Comparison of ENCODE assay signal across 8 cellular contexts in genomic region chr19:47210689-47211316, GRCh38. TPM values are rescaled to one million over a fixed set of nuclear protein-coding genes. Genes with fewer than 3 reads are reported as not detected.
DNase-seq lines count a peak whose midpoint lies in the region; ATAC-seq and TF ChIP-seq lines count a peak whose summit lies in the region.

No MANE protein-coding gene starts in this region.

- H3K4me3 ChIP-seq in CD8-positive, alpha-beta memory T cell (ENCODE audit: low read length): no peak overlapping the region
- no peak overlapping the region for H3K4me3 ChIP-seq in esophagus squamous epithelium

- no peaks in the 10 kb centered on the region for H3K27me3 Mint-ChIP-seq in CD8-positive, alpha-beta memory T cell
- H3K27me3 Mint-ChIP-seq in nephron (ENCODE audit: low read depth): peaks cover 3% of the 10 kb centered on the region

- no peaks in the 10 kb centered on the region for H3K27me3 ChIP-seq in CD8-positive, alpha-beta memory T cell (ENCODE audit: insufficient read depth, low read length, poor library complexity, severe bottlenecking)
- H3K27me3 ChIP-seq in esophagus squamous epithelium: no peaks in the 10 kb centered on the region

- H3K36me3 Mint-ChIP-seq in CD8-positive, alpha-beta memory T cell: peaks cover 0 to 48% (median 8%) of the 10 kb centered on the region in 3 donors
- peaks cover 40% of the 10 kb centered on the region for H3K36me3 Mint-ChIP-seq in nephron (ENCODE audit: low read depth)

- TF ChIP-seq CTCF in esophagus squamous epithelium (IDR thresholded peaks at IDR 0.05) (peak; percentile 85 to 89 (median 88)), nephron (IDR thresholded peaks at IDR 0.05; ENCODE audit: unreplicated experiment in 3 of 3) (peak; percentile 70 to 88 (median 75))

- no peak overlapping the region for H3K4me3 Mint-ChIP-seq in CD8-positive, alpha-beta memory T cell
- H3K4me3 Mint-ChIP-seq in nephron: no peak overlapping the region

- no peaks in the 10 kb centered on the region for H3K9me3 ChIP-seq in CD8-positive, alpha-beta memory T cell (ENCODE audit: low read length)
- H3K9me3 ChIP-seq in esophagus squamous epithelium: no peaks in the 10 kb centered on the region

- TF ChIP-seq POLR2A in esophagus squamous epithelium (IDR thresholded peaks at IDR 0.05): no peak

- peaks cover 15% of the 10 kb centered on the region for H3K36me3 ChIP-seq in CD8-positive, alpha-beta memory T cell (ENCODE audit: insufficient read depth, low read length)
- H3K36me3 ChIP-seq in esophagus squamous epithelium: peaks cover 0 to 47% (median 6%) of the 10 kb centered on the region in 3 donors

- peak; percentile 66 to 83 (median 73) for DNase-seq in CD8-positive, alpha-beta memory T cell
- DNase-seq in HT-29 (ENCODE audit: low spot score) (peak; percentile 98), OCI-M2 (lab: John Stamatoyannopoulos, UW; ENCODE audit: unreplicated experiment) (peak; percentile 83), activated T-cell treated with anti-CD3 and anti-CD28 coated beads for 48 hours (ENCODE audit: low read depth) (peak; percentile 63), esophagus squamous epithelium (lab: John Stamatoyannopoulos, UW) (no peak), stromal cell of bone marrow (ENCODE audit: low read depth) (peak; percentile 67)

- H3K27ac ChIP-seq in CD8-positive, alpha-beta memory T cell (ENCODE audit: low read depth, low read length): peak overlapping the region; percentile 53
- H3K27ac ChIP-seq in esophagus squamous epithelium: peak overlapping the region in 3 of 4 donors; percentile 54 to 59 (median 54)

- POLR2A ChIA-PET in CD8-positive, alpha-beta memory T cell (lab: Charles Lee): interaction anchor here (0.5 to 2.6 kb wide), 17 partner anchors 13 to 1236 kb away, joined by 3 to 40 read pairs (median 3); partner anchors contain the start of genes CCDC9 and ZC3H4

- H3K4me1 Mint-ChIP-seq in CD8-positive, alpha-beta memory T cell: peaks cover 6 to 9% (median 6%) of the 10 kb centered on the region in 3 donors
- H3K4me1 Mint-ChIP-seq in nephron: peaks cover 39% of the 10 kb centered on the region

- no peak for ATAC-seq in HG02885 (IDR thresholded peaks at IDR 0.05; ENCODE audit: poor library complexity, unreplicated experiment)

- CTCF ChIA-PET in CD8-positive, alpha-beta memory T cell (lab: Charles Lee): interaction anchor here (0.6 to 15.2 kb wide), 33 partner anchors 8 to 198 kb away, joined by 3 to 334 read pairs (median 6); partner anchors contain the start of genes CCDC9, INAFM1, SAE1 and ZC3H4

- peaks cover 11% of the 10 kb centered on the region for H3K4me1 ChIP-seq in CD8-positive, alpha-beta memory T cell (ENCODE audit: insufficient read depth, low read length)
- peaks cover 0 to 10% (median 5%) of the 10 kb centered on the region in 3 donors for H3K4me1 ChIP-seq in esophagus squamous epithelium

- intact Hi-C loops in esophagus squamous epithelium (cut with DNase I): no loop called here

- peak overlapping the region in 7 of 8 donors; percentile 20 to 82 (median 55) for H3K27ac Mint-ChIP-seq in CD8-positive, alpha-beta memory T cell
- peak overlapping the region; percentile 73 to 87 (median 83) for H3K27ac Mint-ChIP-seq in nephron

- WGBS in esophagus squamous epithelium, 2 donors: 19 to 29% methylated on average over 17 to 19 of the region's 19 CpGs

- H3K9me3 Mint-ChIP-seq in CD8-positive, alpha-beta memory T cell: no peaks in the 10 kb centered on the region
- no peaks in the 10 kb centered on the region for H3K9me3 Mint-ChIP-seq in nephron

RNA-seq across cellular contexts. Expression of gene BBC3, which starts 20.2 kb away (rescaled TPM):
- total RNA-seq in CD8-positive, alpha-beta memory T cell: 10 to 100 TPM; 19.8 to 20.1 TPM
- polyA plus RNA-seq in CD8-positive, alpha-beta memory T cell: 8.3 TPM
- 51.0 and 56.4 TPM in 2 replicates for total RNA-seq in HT-29 (2014; rRNA removed; shearing (Covaris generic))
- 1 to 10 TPM in 3 of 4 donors, under 1 TPM in 1; 0.48 to 3.2 (median 2.6) TPM for total RNA-seq in esophagus squamous epithelium

RNA-seq across cellular contexts. Expression of gene CCDC9, which starts 45.5 kb away (rescaled TPM):
- 10 to 100 TPM; 20.4 to 23.1 TPM for total RNA-seq in CD8-positive, alpha-beta memory T cell
- polyA plus RNA-seq in CD8-positive, alpha-beta memory T cell: 9.4 TPM
- 19.8 and 34.8 TPM in 2 replicates for total RNA-seq in HT-29 (2014; rRNA removed; shearing (Covaris generic))
- total RNA-seq in esophagus squamous epithelium: 10 to 100 TPM in 2 of 4 donors, 1 to 10 TPM in 2; 6.6 to 16.8 (median 10.5) TPM

Comparison
In these comparisons a context has a peak if more than half of its experiments do, and no peak if none do; other contexts are left out.
1. RNA of gene BBC3, which starts 20.2 kb away (total RNA-seq): 51.0 to 56.4 TPM in HT-29 and 19.8 to 20.1 TPM in CD8-positive, alpha-beta memory T cell; 0.48 to 3.2 TPM in esophagus squamous epithelium; every median in the first group is over 4 times any median in the second.